Comparison of ENCODE assay signal across 1 cellular context in the genomic region with DNA sequence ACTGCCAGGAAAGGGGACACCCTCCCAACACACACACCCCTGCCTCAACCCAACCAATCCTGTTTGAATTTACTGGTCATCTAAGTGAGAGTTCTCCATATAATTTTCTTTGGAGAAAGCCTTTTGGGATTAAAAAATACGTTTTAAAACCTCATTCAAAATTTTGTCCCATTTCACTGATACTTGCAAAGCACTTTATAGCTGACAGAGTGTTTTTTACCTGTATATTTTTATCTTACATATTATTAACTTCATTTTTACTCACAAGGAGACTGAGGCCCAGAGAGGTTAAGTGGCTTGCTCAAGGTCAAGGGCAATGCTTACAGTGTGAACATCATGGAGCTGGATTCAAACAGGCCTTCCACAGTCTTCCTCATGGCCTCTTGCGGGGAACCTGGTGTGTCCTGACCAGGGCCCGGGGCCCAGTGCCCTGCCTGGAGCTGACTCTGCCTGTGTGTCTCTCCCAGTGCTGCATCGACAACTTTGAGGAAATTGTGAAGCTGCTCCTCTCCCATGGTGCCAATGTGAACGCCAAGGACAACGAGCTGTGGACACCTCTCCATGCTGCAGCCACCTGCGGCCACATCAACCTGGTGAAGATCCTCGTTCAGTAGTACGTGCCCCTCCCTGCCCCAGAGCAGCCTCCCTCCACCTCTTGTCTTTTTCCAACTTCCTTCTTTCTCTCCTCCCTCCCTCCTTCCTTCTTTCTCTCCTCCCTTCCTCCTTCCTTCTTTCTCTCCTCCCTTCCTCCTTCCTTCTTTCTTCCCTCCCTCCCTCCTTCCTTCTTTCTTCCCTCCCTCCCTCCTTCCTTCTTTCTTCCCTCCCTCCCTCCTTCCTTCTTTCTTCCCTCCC.
TF ChIP-seq lines count a peak whose summit lies in the region.

No MANE protein-coding gene starts in this region.

TF ChIP-seq in HepG2, 621 proteins besides CTCF, POLR2A, EP300 and RAD21:
- TF ChIP-seq SKI (IDR thresholded peaks at IDR 0.05; ENCODE audit: partially characterized antibody) (no peak), ZSCAN31 (CRISPR knock-in tag; IDR thresholded peaks at IDR 0.05; ENCODE audit: low read depth) (no peak), PCBP1 (IDR thresholded peaks at IDR 0.05; ENCODE audit: borderline replicate concordance, low read depth, low read length) (0 out of 2 replicates have a peak, but pooled peaks have one; percentile 19), MAFK (conservative IDR thresholded peaks at IDR 0.05 in 1 of 2, IDR thresholded peaks at IDR 0.05 in 1 of 2; ENCODE audit: low read length in 2 of 2) (peak; percentile 52 to 67), ZNF234 (CRISPR knock-in tag; conservative IDR thresholded peaks at IDR 0.05) (no peak), ZNF841 (CRISPR knock-in tag; IDR thresholded peaks at IDR 0.05; ENCODE audit: borderline replicate concordance) (no peak), MAFF (IDR thresholded peaks at IDR 0.05; ENCODE audit: low read depth, low read length) (0 out of 2 replicates have a peak, but pooled peaks have one; percentile 44), SNRNP70 (IDR thresholded peaks at IDR 0.05; ENCODE audit: low read depth, low read length) (no peak), HES4 (CRISPR knock-in tag; IDR thresholded peaks at IDR 0.05; ENCODE audit: borderline replicate concordance) (0 out of 2 replicates have a peak, but pooled peaks have one; percentile 39), ZNF768 (CRISPR knock-in tag; IDR thresholded peaks at IDR 0.05) (0 out of 2 replicates have a peak, but pooled peaks have one; percentile 14)
- TF ChIP-seq, protein P1, sequence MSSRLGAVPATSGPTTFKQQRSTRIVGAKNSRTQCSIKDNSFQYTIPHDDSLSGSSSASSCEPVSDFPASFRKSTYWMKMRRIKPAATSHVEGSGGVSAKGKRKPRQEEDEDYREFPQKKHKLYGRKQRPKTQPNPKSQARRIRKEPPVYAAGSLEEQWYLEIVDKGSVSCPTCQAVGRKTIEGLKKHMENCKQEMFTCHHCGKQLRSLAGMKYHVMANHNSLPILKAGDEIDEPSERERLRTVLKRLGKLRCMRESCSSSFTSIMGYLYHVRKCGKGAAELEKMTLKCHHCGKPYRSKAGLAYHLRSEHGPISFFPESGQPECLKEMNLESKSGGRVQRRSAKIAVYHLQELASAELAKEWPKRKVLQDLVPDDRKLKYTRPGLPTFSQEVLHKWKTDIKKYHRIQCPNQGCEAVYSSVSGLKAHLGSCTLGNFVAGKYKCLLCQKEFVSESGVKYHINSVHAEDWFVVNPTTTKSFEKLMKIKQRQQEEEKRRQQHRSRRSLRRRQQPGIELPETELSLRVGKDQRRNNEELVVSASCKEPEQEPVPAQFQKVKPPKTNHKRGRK (CRISPR knock-in tag; IDR thresholded peaks at IDR 0.05): peak; percentile 93; the same call in 1 of the 2 replicates
TF ChIP-seq in HepG2: peak in this region for 6.
